In genomic region chr4:1318046-1318375, GRCh38 we compare ENCODE assay signal across 2 cellular contexts.
TF ChIP-seq lines count a peak whose summit lies in the region.

No MANE protein-coding gene starts in this region.

TF ChIP-seq in GM23338, 12 proteins besides CTCF, POLR2A, EP300 and RAD21 (continued from another document):
- TF ChIP-seq ZNF331 (CRISPR knock-in tag; IDR thresholded peaks at IDR 0.05; ENCODE audit: low read depth) (no peak), REST (IDR thresholded peaks at IDR 0.05; ENCODE audit: unreplicated experiment) (no peak), STAT1 (IDR thresholded peaks at IDR 0.05; ENCODE audit: unreplicated experiment) (no peak), EZH2 (IDR thresholded peaks at IDR 0.05; ENCODE audit: low read depth, unreplicated experiment) (no peak), EZH2phosphoT487 (IDR thresholded peaks at IDR 0.05; ENCODE audit: unreplicated experiment) (no peak), ZNF462 (CRISPR knock-in tag; IDR thresholded peaks at IDR 0.05) (no peak)
- TF ChIP-seq, protein P1, sequence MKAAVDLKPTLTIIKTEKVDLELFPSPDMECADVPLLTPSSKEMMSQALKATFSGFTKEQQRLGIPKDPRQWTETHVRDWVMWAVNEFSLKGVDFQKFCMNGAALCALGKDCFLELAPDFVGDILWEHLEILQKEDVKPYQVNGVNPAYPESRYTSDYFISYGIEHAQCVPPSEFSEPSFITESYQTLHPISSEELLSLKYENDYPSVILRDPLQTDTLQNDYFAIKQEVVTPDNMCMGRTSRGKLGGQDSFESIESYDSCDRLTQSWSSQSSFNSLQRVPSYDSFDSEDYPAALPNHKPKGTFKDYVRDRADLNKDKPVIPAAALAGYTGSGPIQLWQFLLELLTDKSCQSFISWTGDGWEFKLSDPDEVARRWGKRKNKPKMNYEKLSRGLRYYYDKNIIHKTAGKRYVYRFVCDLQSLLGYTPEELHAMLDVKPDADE (IDR thresholded peaks at IDR 0.05) = no peak

TF ChIP-seq in IMR-90, 13 proteins besides CTCF, POLR2A, EP300 and RAD21:
- no peak for TF ChIP-seq ELK1 (IDR thresholded peaks at IDR 0.05; ENCODE audit: borderline replicate concordance, low read depth, low read length)
- no peak for TF ChIP-seq FOS (IDR thresholded peaks at IDR 0.05; ENCODE audit: low read depth, low read length)
